In genomic region chr16:67961551-67961957, GRCh38 we compare ENCODE assay signal across 11 cellular contexts. TPM values are rescaled to one million over a fixed set of nuclear protein-coding genes. Genes with fewer than 3 reads are reported as not detected.
DNase-seq lines count a peak whose midpoint lies in the region; ATAC-seq and TF ChIP-seq lines count a peak whose summit lies in the region.
"Had no signal": no experiment of that assay in that cellular context is flagged by ENCODE, and none has a peak within 500 bp of the region (broad histone marks: within the 10 kb centered on the region; RNA-seq: fewer than 3 reads in every experiment).

No MANE protein-coding gene starts in this region.

- TF ChIP-seq CTCF in PC-3 (conservative IDR thresholded peaks at IDR 0.05; ENCODE audit: low read depth, low read length) = no peak
- no peak for TF ChIP-seq CTCF in transverse colon (IDR thresholded peaks at IDR 0.05)

- H3K9me3 ChIP-seq in PC-3 (ENCODE audit: low read length) (no peaks in the 10 kb centered on the region), transverse colon (no peaks in the 10 kb centered on the region)

- no peak for TF ChIP-seq POLR2A in transverse colon (IDR thresholded peaks at IDR 0.05)

- H3K4me1 ChIP-seq in PC-3 (ENCODE audit: insufficient read depth, low read length) = peaks cover 4% of the 10 kb centered on the region
- H3K4me1 ChIP-seq in transverse colon = peaks cover 9 to 54% (median 31%) of the 10 kb centered on the region in 4 donors

- no peak for ATAC-seq in PC-3
- ATAC-seq: activated CD4-positive, CD25-positive, alpha-beta regulatory T cell treated with anti-CD3 and anti-CD28 coated beads, Interleukin-2, amount 50 U/mL, for 24 hours; natural killer cell treated with Interleukin-12 subunit alpha and Interleukin-12 subunit beta and Interleukin-15 and Interleukin-18, amount 100 ng/mL, for 72 hours had no signal

- peak; percentile 48 for TF ChIP-seq EP300 in transverse colon (IDR thresholded peaks at IDR 0.05; ENCODE audit: low read depth)

- in situ Hi-C loops in transverse colon (cut with MboI; ENCODE audit: low pct_ligation_motif_present in 1 of 4, low pct_unique_long_range_greater_than_20kb in 1 of 4, low sequenced_read_pairs in 3 of 4) = no loop called here

- H3K4me3 ChIP-seq in PC-3 (ENCODE audit: low read length) = no peak overlapping the region
- no peak overlapping the region for H3K4me3 ChIP-seq in transverse colon

- H3K36me3 ChIP-seq in PC-3 (ENCODE audit: low read depth, low read length) (no peaks in the 10 kb centered on the region; the same call in 1 of the 2 replicates), transverse colon (no peaks in the 10 kb centered on the region)

- H3K4me2 ChIP-seq in PC-3 (ENCODE audit: low read length) = no peak overlapping the region

- no peaks in the 10 kb centered on the region for H3F3A ChIP-seq in PC-3 (ENCODE audit: low read length, unreplicated experiment)

- H3K9me2 ChIP-seq in PC-3 (replicated peaks; ENCODE audit: low read length) = no peaks in the 10 kb centered on the region

- POLR2A ChIA-PET in PC-3 (lab: Charles Lee; ENCODE audit: unreplicated experiment) = no interaction called here

- H3K27me3 ChIP-seq in PC-3 (ENCODE audit: low read length) = no peaks in the 10 kb centered on the region
- no peaks in the 10 kb centered on the region for H3K27me3 ChIP-seq in transverse colon

- WGBS in transverse colon (ENCODE audit: low coverage in 1 of 2), 2 donors = 60% methylated on average over 12 of the region's 13 CpGs; no CpG with 5 or more reads in 1 of the 2 donors

- peak; percentile 95 for DNase-seq in NCI-H146 (lab: John Stamatoyannopoulos, UW)
- peak; percentile 36 for DNase-seq in PC-3
- DNase-seq in kidney tubule cell (ENCODE audit: low spot score) = peak; percentile 61
- DNase-seq in transverse colon = peak; percentile 82
- DNase-seq in stimulated activated CD4-positive, alpha-beta T cell treated with anti-CD3 and anti-CD28 coated beads, Interleukin-12 subunit alpha, Interleukin-12 subunit beta, amount 100 ng/mL, for 4 hours = no peak
- DNase-seq in superior temporal gyrus (ENCODE audit: extremely low spot score) = no peak
- DNase-seq in activated gamma-delta T cell treated with Interleukin-2 at 50 U/mL for 16 hours = no peak
- DNase-seq: activated naive CD4-positive, alpha-beta T cell treated with Interleukin-2 at 50 U/mL for 16 hours; KBM-7 had no signal

- intact Hi-C loops in PC-3 (cut with micrococcal nuclease) (no loop called here), transverse colon (cut with DNase I; ENCODE audit: low total_unique reads) (no loop called here)

- no peaks in the 10 kb centered on the region for H4K20me1 ChIP-seq in PC-3 (ENCODE audit: low read length)

- no peak overlapping the region for H3K9ac ChIP-seq in PC-3 (ENCODE audit: low read length)

- no TSS peak for BruUV-seq in PC-3 (replicated peaks; lab: Mats Ljungman, UMichigan)

- H2AFZ ChIP-seq in PC-3 (ENCODE audit: low read length) = no peak overlapping the region

- H3K27ac ChIP-seq in PC-3 (ENCODE audit: low read length) = no peak overlapping the region
- H3K27ac ChIP-seq in transverse colon = peak overlapping the region; percentile 2 to 74 (median 50)

- peaks cover 13% of the 10 kb centered on the region for H3K79me2 ChIP-seq in PC-3 (ENCODE audit: low read length)

- CTCF ChIA-PET in PC-3 (lab: Charles Lee) = no interaction called here

RNA-seq across cellular contexts. Expression of gene SLC12A4, which starts 6.9 kb away (rescaled TPM):
- 29.3 and 33.2 TPM in 2 replicates for total RNA-seq in PC-3 (2014; rRNA removed)
- total RNA-seq in transverse colon = 10 to 100 TPM; 18.1 to 46.4 (median 25.4) TPM

RNA-seq across cellular contexts. Expression of gene LCAT, which starts 17.6 kb away (rescaled TPM):
- total RNA-seq in PC-3 (2014; rRNA removed) (3.2 and 4.6 TPM in 2 replicates), transverse colon (10 to 100 TPM in 1 of 4 donors, 1 to 10 TPM in 3; 2.2 to 30.7 (median 4.2) TPM)

RNA-seq across cellular contexts. Expression of gene DPEP3, which starts 18.7 kb away (rescaled TPM):
- total RNA-seq in PC-3 (2014; rRNA removed) = not detected in 2 replicates
- not detected for total RNA-seq in transverse colon
- total RNA-seq: natural killer cell treated with Interleukin-12 subunit alpha and Interleukin-12 subunit beta and Interleukin-15 and Interleukin-18, amount 100 ng/mL, for 72 hours had no signal

RNA-seq across cellular contexts. Expression of gene PSMB10, which starts 24.9 kb away (rescaled TPM):
- total RNA-seq in PC-3 (2014; rRNA removed) = 51.3 and 52.0 TPM in 2 replicates
- total RNA-seq in transverse colon = 100 to 1,000 TPM in 1 of 4 donors, 10 to 100 TPM in 3; 65.6 to 100 (median 68.6) TPM

RNA-seq across cellular contexts. Expression of gene CTRL, which starts 29.9 kb away (rescaled TPM):
- 0.98 and 1.6 TPM in 2 replicates for total RNA-seq in PC-3 (2014; rRNA removed)
- 1 to 10 TPM in 3 of 4 donors, not detected in 1; 1.6 to 2.1 (median 1.6) TPM for total RNA-seq in transverse colon

Comparison
In these comparisons a context has a peak if more than half of its experiments do, and no peak if none do; other contexts are left out.
1. DNase-seq: peak in NCI-H146 (single experiment), PC-3 (single experiment), kidney tubule cell (single experiment) and transverse colon (single experiment); none in stimulated activated CD4-positive, alpha-beta T cell treated with anti-CD3 and anti-CD28 coated beads, Interleukin-12 subunit alpha, Interleukin-12 subunit beta, amount 100 ng/mL, for 4 hours (single experiment), superior temporal gyrus (single experiment) and activated gamma-delta T cell treated with Interleukin-2 at 50 U/mL for 16 hours (single experiment).